3 cellular contexts compared by ENCODE assay signal in the genomic region with DNA sequence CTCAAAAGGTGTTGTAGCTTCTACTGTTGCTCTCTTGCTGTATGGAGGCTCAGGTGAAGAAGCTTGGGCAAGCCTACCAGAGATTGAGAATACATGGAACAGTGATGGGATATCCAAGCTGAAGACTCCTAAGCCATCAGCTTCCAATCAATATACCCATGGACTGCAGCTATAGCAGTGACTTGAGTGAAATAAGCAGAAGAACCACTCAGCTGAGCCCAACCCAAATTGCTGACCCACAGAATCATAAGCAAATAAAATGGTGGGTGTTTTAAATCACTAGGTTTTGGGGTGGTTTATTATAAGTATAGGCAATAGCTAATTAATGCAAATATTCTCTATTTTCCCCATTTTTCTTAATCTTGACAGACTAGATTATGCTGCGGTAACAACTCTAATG.
TF ChIP-seq lines count a peak whose summit lies in the region.

No MANE protein-coding gene starts in this region.

TF ChIP-seq in HepG2, 621 proteins besides CTCF, POLR2A, EP300 and RAD21:
- TF ChIP-seq, protein P1, sequence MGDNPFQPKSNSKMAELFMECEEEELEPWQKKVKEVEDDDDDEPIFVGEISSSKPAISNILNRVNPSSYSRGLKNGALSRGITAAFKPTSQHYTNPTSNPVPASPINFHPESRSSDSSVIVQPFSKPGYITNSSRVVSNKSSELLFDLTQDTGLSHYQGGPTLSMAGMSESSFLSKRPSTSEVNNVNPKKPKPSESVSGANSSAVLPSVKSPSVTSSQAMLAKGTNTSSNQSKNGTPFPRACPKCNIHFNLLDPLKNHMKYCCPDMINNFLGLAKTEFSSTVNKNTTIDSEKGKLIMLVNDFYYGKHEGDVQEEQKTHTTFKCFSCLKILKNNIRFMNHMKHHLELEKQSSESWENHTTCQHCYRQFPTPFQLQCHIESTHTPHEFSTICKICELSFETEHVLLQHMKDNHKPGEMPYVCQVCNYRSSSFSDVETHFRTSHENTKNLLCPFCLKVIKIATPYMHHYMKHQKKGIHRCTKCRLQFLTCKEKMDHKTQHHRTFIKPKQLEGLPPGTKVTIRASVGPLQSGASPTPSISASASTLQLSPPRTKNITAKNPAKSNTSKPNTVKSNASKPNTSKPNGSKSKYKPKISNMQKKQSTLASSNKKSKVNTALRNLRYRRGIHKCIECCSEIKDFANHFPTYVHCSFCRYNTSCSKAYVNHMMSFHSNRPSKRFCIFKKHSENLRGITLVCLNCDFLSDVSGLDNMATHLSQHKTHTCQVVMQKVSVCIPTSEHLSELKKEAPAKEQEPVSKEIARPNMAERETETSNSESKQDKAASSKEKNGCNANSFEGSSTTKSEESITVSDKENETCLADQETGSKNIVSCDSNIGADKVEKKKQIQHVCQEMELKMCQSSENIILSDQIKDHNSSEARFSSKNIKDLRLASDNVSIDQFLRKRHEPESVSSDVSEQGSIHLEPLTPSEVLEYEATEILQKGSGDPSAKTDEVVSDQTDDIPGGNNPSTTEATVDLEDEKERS (CRISPR knock-in tag; IDR thresholded peaks at IDR 0.05), result no peak
- peak; percentile 99 for TF ChIP-seq ZNF331 (CRISPR knock-in tag; IDR thresholded peaks at IDR 0.05)

TF ChIP-seq in GM23338, 12 proteins besides CTCF, POLR2A, EP300 and RAD21:
- TF ChIP-seq ZNF331 (CRISPR knock-in tag; IDR thresholded peaks at IDR 0.05; ENCODE audit: low read depth), result peak; percentile 95
- TF ChIP-seq, protein P2, sequence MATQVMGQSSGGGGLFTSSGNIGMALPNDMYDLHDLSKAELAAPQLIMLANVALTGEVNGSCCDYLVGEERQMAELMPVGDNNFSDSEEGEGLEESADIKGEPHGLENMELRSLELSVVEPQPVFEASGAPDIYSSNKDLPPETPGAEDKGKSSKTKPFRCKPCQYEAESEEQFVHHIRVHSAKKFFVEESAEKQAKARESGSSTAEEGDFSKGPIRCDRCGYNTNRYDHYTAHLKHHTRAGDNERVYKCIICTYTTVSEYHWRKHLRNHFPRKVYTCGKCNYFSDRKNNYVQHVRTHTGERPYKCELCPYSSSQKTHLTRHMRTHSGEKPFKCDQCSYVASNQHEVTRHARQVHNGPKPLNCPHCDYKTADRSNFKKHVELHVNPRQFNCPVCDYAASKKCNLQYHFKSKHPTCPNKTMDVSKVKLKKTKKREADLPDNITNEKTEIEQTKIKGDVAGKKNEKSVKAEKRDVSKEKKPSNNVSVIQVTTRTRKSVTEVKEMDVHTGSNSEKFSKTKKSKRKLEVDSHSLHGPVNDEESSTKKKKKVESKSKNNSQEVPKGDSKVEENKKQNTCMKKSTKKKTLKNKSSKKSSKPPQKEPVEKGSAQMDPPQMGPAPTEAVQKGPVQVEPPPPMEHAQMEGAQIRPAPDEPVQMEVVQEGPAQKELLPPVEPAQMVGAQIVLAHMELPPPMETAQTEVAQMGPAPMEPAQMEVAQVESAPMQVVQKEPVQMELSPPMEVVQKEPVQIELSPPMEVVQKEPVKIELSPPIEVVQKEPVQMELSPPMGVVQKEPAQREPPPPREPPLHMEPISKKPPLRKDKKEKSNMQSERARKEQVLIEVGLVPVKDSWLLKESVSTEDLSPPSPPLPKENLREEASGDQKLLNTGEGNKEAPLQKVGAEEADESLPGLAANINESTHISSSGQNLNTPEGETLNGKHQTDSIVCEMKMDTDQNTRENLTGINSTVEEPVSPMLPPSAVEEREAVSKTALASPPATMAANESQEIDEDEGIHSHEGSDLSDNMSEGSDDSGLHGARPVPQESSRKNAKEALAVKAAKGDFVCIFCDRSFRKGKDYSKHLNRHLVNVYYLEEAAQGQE (IDR thresholded peaks at IDR 0.05; ENCODE audit: unreplicated experiment), result no peak

TF ChIP-seq in H1, 55 proteins besides CTCF, POLR2A, EP300 and RAD21:
- no peak for TF ChIP-seq GABPA (IDR thresholded peaks at IDR 0.05; ENCODE audit: borderline replicate concordance, insufficient read depth, low read length)
- TF ChIP-seq, protein P3, sequence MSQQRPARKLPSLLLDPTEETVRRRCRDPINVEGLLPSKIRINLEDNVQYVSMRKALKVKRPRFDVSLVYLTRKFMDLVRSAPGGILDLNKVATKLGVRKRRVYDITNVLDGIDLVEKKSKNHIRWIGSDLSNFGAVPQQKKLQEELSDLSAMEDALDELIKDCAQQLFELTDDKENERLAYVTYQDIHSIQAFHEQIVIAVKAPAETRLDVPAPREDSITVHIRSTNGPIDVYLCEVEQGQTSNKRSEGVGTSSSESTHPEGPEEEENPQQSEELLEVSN (IDR thresholded peaks at IDR 0.05), result no peak
- no peak for TF ChIP-seq SP4 (IDR thresholded peaks at IDR 0.05; ENCODE audit: low read length)
